In genomic region chr7:151013356-151013727, GRCh38 we compare ENCODE assay signal across 7 cellular contexts. TPM values are rescaled to one million over a fixed set of nuclear protein-coding genes. Genes with fewer than 3 reads are reported as not detected.
DNase-seq lines count a peak whose midpoint lies in the region; ATAC-seq lines count a peak whose summit lies in the region.
"Had no signal": no experiment of that assay in that cellular context is flagged by ENCODE, and none has a peak within 500 bp of the region (broad histone marks: within the 10 kb centered on the region; RNA-seq: fewer than 3 reads in every experiment).

No MANE protein-coding gene starts in this region.

- H3K4me1 Mint-ChIP-seq in IgD-negative memory B cell, result peaks cover 24 to 30% (median 27%) of the 10 kb centered on the region in 3 donors

- H3K4me3 ChIP-seq in ACC112 (ENCODE audit: low read depth, low read length) (peak overlapping the region; percentile 73), iPS-15b (ENCODE audit: low read depth, low read length) (peak overlapping the region; percentile 52)

- no peaks in the 10 kb centered on the region for H3K9me3 ChIP-seq in iPS-15b (ENCODE audit: control insufficient read depth, insufficient read depth, low read length)

- no peak overlapping the region for H3K9ac ChIP-seq in iPS-15b (ENCODE audit: low read depth, low read length)

- peaks cover 0 to 1% (median 1%) of the 10 kb centered on the region in 3 donors for H3K9me3 Mint-ChIP-seq in IgD-negative memory B cell
- H3K9me3 Mint-ChIP-seq: neural crest cell had no signal

- peaks cover 12% of the 10 kb centered on the region for H3K27me3 Mint-ChIP-seq in IgD-negative memory B cell

- ATAC-seq in HG03196 (IDR thresholded peaks at IDR 0.05; ENCODE audit: unreplicated experiment), result no peak
- no peak for ATAC-seq in HG03159 (IDR thresholded peaks at IDR 0.05; ENCODE audit: unreplicated experiment)

- no peak overlapping the region for H3K27ac ChIP-seq in ACC112 (ENCODE audit: low read depth, low read length)

- no peak for DNase-seq in ureter (ENCODE audit: low spot score)

- H3K4me1 ChIP-seq in ACC112 (ENCODE audit: control insufficient read depth, insufficient read depth, low read length, unreplicated experiment) (peaks cover 11% of the 10 kb centered on the region), iPS-15b (ENCODE audit: control insufficient read depth, insufficient read depth, low read length) (peaks cover 4% of the 10 kb centered on the region)

- no peak overlapping the region for H2AFZ ChIP-seq in ACC112 (ENCODE audit: low read length, unreplicated experiment)

- peaks cover 3% of the 10 kb centered on the region for H3K36me3 Mint-ChIP-seq in IgD-negative memory B cell

- H3K79me2 ChIP-seq in ACC112 (ENCODE audit: control insufficient read depth, insufficient read depth, low read length, unreplicated experiment), result no peaks in the 10 kb centered on the region

- no peaks in the 10 kb centered on the region for H3K27me3 ChIP-seq in ACC112 (ENCODE audit: insufficient read depth, low read length)
- peaks cover 34% of the 10 kb centered on the region for H3K27me3 ChIP-seq in iPS-15b (ENCODE audit: control insufficient read depth, insufficient read depth, low read length)

- H3K36me3 ChIP-seq in ACC112 (ENCODE audit: insufficient read depth, low read length), result no peaks in the 10 kb centered on the region
- no peaks in the 10 kb centered on the region for H3K36me3 ChIP-seq in iPS-15b (ENCODE audit: control insufficient read depth, insufficient read depth, low read length)

- H3K27ac Mint-ChIP-seq in IgD-negative memory B cell, result peak overlapping the region; percentile 97 to 100 (median 97)

- peak overlapping the region in 3 of 4 donors; percentile 41 to 98 (median 95) for H3K4me3 Mint-ChIP-seq in IgD-negative memory B cell

RNA-seq across cellular contexts. Expression of gene ATG9B, which starts 11.0 kb away (rescaled TPM):
- 11.2 TPM for polyA plus RNA-seq in IgD-negative memory B cell
- total RNA-seq in ureter, result 0.55 TPM

RNA-seq across cellular contexts. Expression of gene ABCB8, which starts 14.9 kb away (rescaled TPM):
- polyA plus RNA-seq in IgD-negative memory B cell, result 21.6 TPM
- 32.4 TPM for total RNA-seq in ureter

RNA-seq across cellular contexts. Expression of gene NOS3, which starts 22.5 kb away (rescaled TPM):
- polyA plus RNA-seq in IgD-negative memory B cell, result 2.0 TPM
- total RNA-seq in ureter, result 50.7 TPM

RNA-seq across cellular contexts. Expression of gene ASIC3, which starts 35.0 kb away (rescaled TPM):
- polyA plus RNA-seq in IgD-negative memory B cell, result not detected
- total RNA-seq in ureter, result 0.34 TPM

RNA-seq across cellular contexts. Expression of gene KCNH2, which starts 35.2 kb away (rescaled TPM):
- polyA plus RNA-seq in IgD-negative memory B cell, result 2.5 TPM
- 17.7 TPM for total RNA-seq in ureter
